In genomic region chr16:87383522-87384161, GRCh38 we compare ENCODE assay signal across 1 cellular context.
TF ChIP-seq lines count a peak whose summit lies in the region.

Gene FBXO31, minus strand, starts transcription at chr16:87383776. Its CDS starts 32 bp downstream, at chr16:87383744.

TF ChIP-seq in SK-N-SH treated with all-trans-retinoic acid at 6 μM for 48 hours, 23 proteins besides CTCF, POLR2A, EP300 and RAD21 (continued from another document):
- TF ChIP-seq TSHZ2 (CRISPR knock-in tag; IDR thresholded peaks at IDR 0.05), result no peak
- no peak for TF ChIP-seq CSDC2 (CRISPR knock-in tag; IDR thresholded peaks at IDR 0.05)
- TF ChIP-seq ARNTL (CRISPR knock-in tag; IDR thresholded peaks at IDR 0.05; ENCODE audit: borderline replicate concordance, low read depth), result no peak
- TF ChIP-seq CREB5 (CRISPR knock-in tag; IDR thresholded peaks at IDR 0.05; ENCODE audit: low read depth), result no peak
- TF ChIP-seq SNAI2 (CRISPR knock-in tag; IDR thresholded peaks at IDR 0.05), result no peak
- TF ChIP-seq BACH2 (CRISPR knock-in tag; IDR thresholded peaks at IDR 0.05; ENCODE audit: borderline replicate concordance), result no peak
TF ChIP-seq in SK-N-SH treated with all-trans-retinoic acid at 6 μM for 48 hours: peak in this region for 0.
